16 cellular contexts compared by ENCODE assay signal in genomic region chr3:117547956-117548550, GRCh38.
DNase-seq lines count a peak whose midpoint lies in the region; ATAC-seq and TF ChIP-seq lines count a peak whose summit lies in the region.
"Had no signal": no experiment of that assay in that cellular context is flagged by ENCODE, and none has a peak within 500 bp of the region (broad histone marks: within the 10 kb centered on the region; RNA-seq: fewer than 3 reads in every experiment).

No MANE protein-coding gene starts in this region.

- no TSS peak for BruUV-seq in Calu3 (replicated peaks; lab: Mats Ljungman, UMichigan)

- no peaks in the 10 kb centered on the region for H3K36me3 Mint-ChIP-seq in Calu3 (ENCODE audit: insufficient read depth, unreplicated experiment)
- H3K36me3 Mint-ChIP-seq: activated naive CD4-positive, alpha-beta T cell treated with anti-CD3 and anti-CD28 coated beads, Interleukin-2, amount 50 U/mL, for 72 hours; CD4-positive, alpha-beta memory T cell had no signal

- peaks cover 26% of the 10 kb centered on the region for H3K4me1 ChIP-seq in mesodermal cell (ENCODE audit: control insufficient read depth, insufficient read depth, low read length, poor library complexity, severe bottlenecking)

- WGBS in mesodermal cell (ENCODE audit: insufficient coverage in 2 of 2), 2 experiments, result 100% methylated on average over 2 of the region's 2 CpGs

- peak; percentile 54 for DNase-seq in Calu3
- peak; percentile 84 for DNase-seq in MG63
- DNase-seq in choroid plexus epithelial cell (ENCODE audit: low read depth), result peak; percentile 72
- DNase-seq in RPMI8226, result no peak
- no peak for DNase-seq in stimulated activated CD4-positive, alpha-beta T cell treated with anti-CD3 and anti-CD28 coated beads, Interleukin-4, amount 100 ng/mL, for 4 hours
- DNase-seq in NCI-H1105 treated with DMSO at 0.1 percent for 48 hours (lab: John Stamatoyannopoulos, UW), result no peak
- DNase-seq: activated CD8-positive, alpha-beta memory T cell treated with anti-CD3 and anti-CD28 coated beads for 24 hours; CD4-positive, alpha-beta memory T cell; H7; NCI-H187; stimulated activated CD4-positive, alpha-beta T cell treated with anti-CD3 and anti-CD28 coated beads, Interleukin-4, amount 100 ng/mL, for 1 hour; T-helper 2 cell had no signal

- H3K4me3 ChIP-seq in MG63 (no peak overlapping the region), choroid plexus epithelial cell (ENCODE audit: low read depth, low read length) (no peak overlapping the region), mesodermal cell (ENCODE audit: extremely low read depth, insufficient read depth, low read length, poor library complexity, severe bottlenecking) (no peak overlapping the region)

- no peaks in the 10 kb centered on the region for H3K27me3 ChIP-seq in MG63

- H3K9me3 ChIP-seq in MG63 (no peaks in the 10 kb centered on the region), mesodermal cell (ENCODE audit: control insufficient read depth, low read length) (no peaks in the 10 kb centered on the region)

- TF ChIP-seq CTCF in Calu3 (IDR thresholded peaks at IDR 0.05; ENCODE audit: unreplicated experiment), result no peak
- TF ChIP-seq CTCF in choroid plexus epithelial cell (conservative IDR thresholded peaks at IDR 0.05; ENCODE audit: low read depth, low read length), result no peak

- intact Hi-C loops in Calu3 (cut with micrococcal nuclease; ENCODE audit: unreplicated experiment), result loop anchor here (5.0 kb wide), 1 partner anchor 169 kb away; no protein-coding TSS in a partner anchor

- peak overlapping the region; percentile 60 for H3K27ac ChIP-seq in mesodermal cell (ENCODE audit: low read depth, low read length, severe bottlenecking)

- H3K36me3 ChIP-seq in MG63 (no peaks in the 10 kb centered on the region), mesodermal cell (ENCODE audit: control insufficient read depth, insufficient read depth, low read length) (no peaks in the 10 kb centered on the region)

- no peaks in the 10 kb centered on the region for H3K27me3 Mint-ChIP-seq in Calu3 (ENCODE audit: unreplicated experiment)
- H3K27me3 Mint-ChIP-seq: CD4-positive, alpha-beta memory T cell; stimulated activated naive CD8-positive, alpha-beta T cell treated with anti-CD3 and anti-CD28 coated beads, Interleukin-15, Interleukin-2, amounts not matched to agents 100 ng/mL and 50 ng/mL, for 24 hours had no signal

- H3K27ac Mint-ChIP-seq in Calu3 (ENCODE audit: unreplicated experiment), result peak overlapping the region; percentile 28
- H3K27ac Mint-ChIP-seq: activated naive CD4-positive, alpha-beta T cell treated with anti-CD3 and anti-CD28 coated beads, Interleukin-2, amount 50 U/mL, for 72 hours; CD4-positive, alpha-beta memory T cell; stimulated activated naive CD8-positive, alpha-beta T cell treated with anti-CD3 and anti-CD28 coated beads, Interleukin-15, Interleukin-2, amounts not matched to agents 100 ng/mL and 50 ng/mL, for 24 hours had no signal

- H3K9me3 Mint-ChIP-seq in Calu3 (ENCODE audit: low read depth, unreplicated experiment), result no peaks in the 10 kb centered on the region

- CTCF ChIA-PET in Calu3 (lab: Charles Lee), result no interaction called here

- peak overlapping the region; percentile 20 for H3K4me3 Mint-ChIP-seq in Calu3 (ENCODE audit: low read depth, unreplicated experiment)
- H3K4me3 Mint-ChIP-seq: CD4-positive, alpha-beta memory T cell; stimulated activated naive CD8-positive, alpha-beta T cell treated with anti-CD3 and anti-CD28 coated beads, Interleukin-15, Interleukin-2, amounts not matched to agents 100 ng/mL and 50 ng/mL, for 24 hours had no signal

- ATAC-seq in GM21423 (IDR thresholded peaks at IDR 0.05; ENCODE audit: unreplicated experiment), result no peak
- ATAC-seq: activated naive CD4-positive, alpha-beta T cell treated with anti-CD3 and anti-CD28 coated beads, Interleukin-2, amount 50 U/mL, for 72 hours had no signal

- peaks cover 45% of the 10 kb centered on the region for H3K4me1 Mint-ChIP-seq in Calu3 (ENCODE audit: low read depth, unreplicated experiment)
- H3K4me1 Mint-ChIP-seq: CD4-positive, alpha-beta memory T cell had no signal

Comparison
In these comparisons a context has a peak if more than half of its experiments do, and no peak if none do; other contexts are left out.
1. DNase-seq: peak in Calu3 (single experiment), MG63 (single experiment) and choroid plexus epithelial cell (single experiment); none in RPMI8226 (single experiment), stimulated activated CD4-positive, alpha-beta T cell treated with anti-CD3 and anti-CD28 coated beads, Interleukin-4, amount 100 ng/mL, for 4 hours (0 of 2) and NCI-H1105 treated with DMSO at 0.1 percent for 48 hours (single experiment).